In genomic region chr7:100802951-100803350, GRCh38 we compare ENCODE assay signal across 11 cellular contexts. TPM values are rescaled to one million over a fixed set of nuclear protein-coding genes. Genes with fewer than 3 reads are reported as not detected.
DNase-seq lines count a peak whose midpoint lies in the region; ATAC-seq, FAIRE-seq and TF ChIP-seq lines count a peak whose summit lies in the region.
"Had no signal": no experiment of that assay in that cellular context is flagged by ENCODE, and none has a peak within 500 bp of the region (broad histone marks: within the 10 kb centered on the region; RNA-seq: fewer than 3 reads in every experiment).

No MANE protein-coding gene starts in this region.

- peaks cover 20% of the 10 kb centered on the region for H3K4me1 Mint-ChIP-seq in astrocyte (ENCODE audit: low read depth, unreplicated experiment)

- peaks cover 24% of the 10 kb centered on the region for H3K36me3 Mint-ChIP-seq in astrocyte (ENCODE audit: low read depth, unreplicated experiment)

- TF ChIP-seq EP300 in upper lobe of left lung (IDR thresholded peaks at IDR 0.05): no peak

- FAIRE-seq in astrocyte (lab: Jason Lieb, UNC): no peak

- peaks cover 74% of the 10 kb centered on the region for H3K4me1 ChIP-seq in left ventricle myocardium inferior
- H3K4me1 ChIP-seq in astrocyte (ENCODE audit: insufficient read depth, low read length): peaks cover 22% of the 10 kb centered on the region
- H3K4me1 ChIP-seq in mucosa of descending colon (ENCODE audit: low read depth): peaks cover 39% of the 10 kb centered on the region
- H3K4me1 ChIP-seq in upper lobe of left lung: peaks cover 40 to 59% (median 44%) of the 10 kb centered on the region in 4 donors

- H3K36me3 ChIP-seq in left ventricle myocardium inferior (peaks cover 37% of the 10 kb centered on the region), astrocyte (ENCODE audit: insufficient read depth, low read length) (peaks cover 6% of the 10 kb centered on the region), mucosa of descending colon (ENCODE audit: low read depth) (no peaks in the 10 kb centered on the region), upper lobe of left lung (peaks cover 0 to 44% (median 27%) of the 10 kb centered on the region in 4 donors)

- H3K4me2 ChIP-seq in astrocyte (ENCODE audit: low read length): peak overlapping the region; percentile 73

- H3K27ac ChIP-seq in left ventricle myocardium inferior (replicated peaks): peak overlapping the region; percentile 66
- peak overlapping the region; percentile 44 for H3K27ac ChIP-seq in astrocyte (ENCODE audit: low read depth, low read length)
- peak overlapping the region; percentile 23 to 78 (median 72) for H3K27ac ChIP-seq in upper lobe of left lung

- H3K27me3 ChIP-seq in left ventricle myocardium inferior (ENCODE audit: low read depth) (peaks cover 20% of the 10 kb centered on the region), astrocyte (ENCODE audit: insufficient read depth, low read length) (no peaks in the 10 kb centered on the region), upper lobe of left lung (no peaks in the 10 kb centered on the region)

- no peaks in the 10 kb centered on the region for H3K9me3 ChIP-seq in left ventricle myocardium inferior (replicated peaks)
- H3K9me3 ChIP-seq in astrocyte (ENCODE audit: insufficient read depth, low read depth, low read length): no peaks in the 10 kb centered on the region
- no peaks in the 10 kb centered on the region for H3K9me3 ChIP-seq in mucosa of descending colon
- no peaks in the 10 kb centered on the region for H3K9me3 ChIP-seq in upper lobe of left lung

- intact Hi-C loops in left ventricle myocardium inferior (cut with micrococcal nuclease): no loop called here
- intact Hi-C loops in left cardiac atrium (cut with DNase I): no loop called here
- intact Hi-C loops in mucosa of descending colon (cut with DNase I, micrococcal nuclease): loop anchor here in 1 of 2 donors (5.0 kb wide), 1 partner anchor 49 kb away; the partner anchor contains the start of gene SLC12A9

- H3K27ac Mint-ChIP-seq in astrocyte (ENCODE audit: unreplicated experiment): no peak overlapping the region

- H3K9ac ChIP-seq in astrocyte (ENCODE audit: low read length): no peak overlapping the region

- no peak for ATAC-seq in left cardiac atrium
- peak; percentile 49 for ATAC-seq in mucosa of descending colon
- ATAC-seq in upper lobe of left lung (ENCODE audit: low FRiP score in 2 of 2): no peak
- ATAC-seq in HG03108 (IDR thresholded peaks at IDR 0.05; ENCODE audit: unreplicated experiment): no peak

- no peaks in the 10 kb centered on the region for H3K27me3 Mint-ChIP-seq in astrocyte (ENCODE audit: low read depth, unreplicated experiment)

- no peaks in the 10 kb centered on the region for H3K79me2 ChIP-seq in astrocyte (ENCODE audit: insufficient read depth, low read length)

- H2AFZ ChIP-seq in astrocyte (ENCODE audit: low read depth, low read length): no peak overlapping the region

- TF ChIP-seq CTCF in left ventricle myocardium inferior (IDR thresholded peaks at IDR 0.05; ENCODE audit: borderline replicate concordance): no peak
- TF ChIP-seq CTCF in astrocyte (IDR thresholded peaks at IDR 0.05; ENCODE audit: insufficient read depth, low read depth, low read length): no peak
- no peak for TF ChIP-seq CTCF in mucosa of descending colon (IDR thresholded peaks at IDR 0.05)
- TF ChIP-seq CTCF in upper lobe of left lung (IDR thresholded peaks at IDR 0.05): no peak

- H3K4me3 ChIP-seq in left ventricle myocardium inferior (peak overlapping the region; percentile 29), astrocyte (ENCODE audit: insufficient read depth, low read depth, low read length) (no peak overlapping the region), mucosa of descending colon (no peak overlapping the region), upper lobe of left lung (peak overlapping the region in 3 of 4 donors; percentile 16 to 28 (median 26))

- DNase-seq in left ventricle myocardium inferior (no peak), left cardiac atrium (no peak), astrocyte (ENCODE audit: low read depth) (no peak), mucosa of descending colon (peak; percentile 37 to 72 (median 53)), upper lobe of left lung (no peak), dedifferentiated amniotic fluid mesenchymal stem cell (ENCODE audit: extremely low spot score) (no peak)
- no peak for DNase-seq in activated T-cell treated with anti-CD3 and anti-CD28 coated beads, Interleukin-2, amount 50 U/mL, for 48 hours
- DNase-seq: activated CD4-positive, CD25-positive, alpha-beta regulatory T cell; activated naive CD4-positive, alpha-beta T cell; NCI-H1105 had no signal

- H3K4me3 Mint-ChIP-seq in astrocyte (ENCODE audit: unreplicated experiment): peak overlapping the region; percentile 18

- TF ChIP-seq POLR2A in upper lobe of left lung (IDR thresholded peaks at IDR 0.05): no peak

- peaks cover 2% of the 10 kb centered on the region for H3K9me3 Mint-ChIP-seq in astrocyte (ENCODE audit: unreplicated experiment)

- peaks cover 10% of the 10 kb centered on the region for H4K20me1 ChIP-seq in astrocyte (ENCODE audit: insufficient read depth, low read length)

- WGBS in upper lobe of left lung, 2 donors: 38 to 68% methylated on average over 4 of the region's 4 CpGs

RNA-seq across cellular contexts. Expression of gene EPHB4, which starts 24.4 kb away (rescaled TPM):
- total RNA-seq in left ventricle myocardium inferior (20.3 TPM), left cardiac atrium (10 to 100 TPM; 27.5 to 46.8 TPM), astrocyte (62.4 and 73.6 TPM in 2 replicates), mucosa of descending colon (10 to 100 TPM; 31.2 to 42.4 (median 38.9) TPM), upper lobe of left lung (10 to 100 TPM; 36.7 to 96.5 (median 56.6) TPM)

RNA-seq across cellular contexts. Expression of gene SLC12A9, which starts 49.6 kb away (rescaled TPM):
- total RNA-seq in left ventricle myocardium inferior (10.9 TPM), left cardiac atrium (10 to 100 TPM; 13.4 to 14.7 TPM), astrocyte (26.7 and 30.5 TPM in 2 replicates), mucosa of descending colon (10 to 100 TPM; 27.9 to 34.0 (median 33.5) TPM), upper lobe of left lung (10 to 100 TPM; 14.5 to 50.1 (median 43.9) TPM)

Comparison
In these comparisons a context has a peak if more than half of its experiments do, and no peak if none do; other contexts are left out.
1. DNase-seq: peak in mucosa of descending colon (3 of 3); none in left ventricle myocardium inferior (single experiment), left cardiac atrium (single experiment), astrocyte (single experiment), upper lobe of left lung (0 of 2), dedifferentiated amniotic fluid mesenchymal stem cell (single experiment) and activated T-cell treated with anti-CD3 and anti-CD28 coated beads, Interleukin-2, amount 50 U/mL, for 48 hours (0 of 2).
2. H3K4me3 ChIP-seq: peak in left ventricle myocardium inferior (single experiment) and upper lobe of left lung (3 of 4); none in astrocyte (single experiment) and mucosa of descending colon (single experiment).
3. Peak in every context shown above with its lines, with median percentiles within 50 percentile points of each other: H3K27ac ChIP-seq.